In the genomic region with DNA sequence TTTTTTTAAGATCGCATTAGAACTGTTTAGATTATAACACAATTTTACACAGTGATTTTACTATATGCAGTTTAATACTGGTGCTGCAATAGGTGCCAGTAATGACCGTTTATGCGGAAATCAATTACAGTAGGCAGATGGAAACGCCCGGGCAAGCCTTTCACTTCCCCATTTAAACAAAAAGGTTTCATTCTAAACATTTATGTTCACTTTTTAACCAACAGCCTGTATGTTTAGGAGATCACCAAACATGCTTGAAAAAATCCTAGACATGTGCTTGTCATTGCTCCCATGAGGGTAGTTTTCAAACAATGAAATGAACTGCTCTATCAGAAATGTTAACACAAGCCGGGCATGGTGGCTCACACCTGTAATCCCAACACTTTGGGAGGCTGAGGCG, we compare ENCODE assay signal across 1 cellular context.
TF ChIP-seq lines count a peak whose summit lies in the region.

No MANE protein-coding gene starts in this region.

TF ChIP-seq in GM23338, 12 proteins besides CTCF, POLR2A, EP300 and RAD21 (continued from another document):
- TF ChIP-seq, protein P1, sequence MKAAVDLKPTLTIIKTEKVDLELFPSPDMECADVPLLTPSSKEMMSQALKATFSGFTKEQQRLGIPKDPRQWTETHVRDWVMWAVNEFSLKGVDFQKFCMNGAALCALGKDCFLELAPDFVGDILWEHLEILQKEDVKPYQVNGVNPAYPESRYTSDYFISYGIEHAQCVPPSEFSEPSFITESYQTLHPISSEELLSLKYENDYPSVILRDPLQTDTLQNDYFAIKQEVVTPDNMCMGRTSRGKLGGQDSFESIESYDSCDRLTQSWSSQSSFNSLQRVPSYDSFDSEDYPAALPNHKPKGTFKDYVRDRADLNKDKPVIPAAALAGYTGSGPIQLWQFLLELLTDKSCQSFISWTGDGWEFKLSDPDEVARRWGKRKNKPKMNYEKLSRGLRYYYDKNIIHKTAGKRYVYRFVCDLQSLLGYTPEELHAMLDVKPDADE (IDR thresholded peaks at IDR 0.05), result no peak
- TF ChIP-seq EZH2 (IDR thresholded peaks at IDR 0.05; ENCODE audit: low read depth, unreplicated experiment) (no peak), JUNB (IDR thresholded peaks at IDR 0.05; ENCODE audit: unreplicated experiment) (no peak), NANOG (IDR thresholded peaks at IDR 0.05; ENCODE audit: borderline replicate concordance) (no peak), STAT1 (IDR thresholded peaks at IDR 0.05; ENCODE audit: unreplicated experiment) (no peak), CREB1 (CRISPR knock-in tag; IDR thresholded peaks at IDR 0.05; ENCODE audit: low read depth) (no peak), POLR2AphosphoS5 (IDR thresholded peaks at IDR 0.05; ENCODE audit: low read depth) (no peak), ZNF462 (CRISPR knock-in tag; IDR thresholded peaks at IDR 0.05) (no peak), ZNF331 (CRISPR knock-in tag; IDR thresholded peaks at IDR 0.05; ENCODE audit: low read depth) (no peak)
